7 cellular contexts compared by ENCODE assay signal in the genomic region with DNA sequence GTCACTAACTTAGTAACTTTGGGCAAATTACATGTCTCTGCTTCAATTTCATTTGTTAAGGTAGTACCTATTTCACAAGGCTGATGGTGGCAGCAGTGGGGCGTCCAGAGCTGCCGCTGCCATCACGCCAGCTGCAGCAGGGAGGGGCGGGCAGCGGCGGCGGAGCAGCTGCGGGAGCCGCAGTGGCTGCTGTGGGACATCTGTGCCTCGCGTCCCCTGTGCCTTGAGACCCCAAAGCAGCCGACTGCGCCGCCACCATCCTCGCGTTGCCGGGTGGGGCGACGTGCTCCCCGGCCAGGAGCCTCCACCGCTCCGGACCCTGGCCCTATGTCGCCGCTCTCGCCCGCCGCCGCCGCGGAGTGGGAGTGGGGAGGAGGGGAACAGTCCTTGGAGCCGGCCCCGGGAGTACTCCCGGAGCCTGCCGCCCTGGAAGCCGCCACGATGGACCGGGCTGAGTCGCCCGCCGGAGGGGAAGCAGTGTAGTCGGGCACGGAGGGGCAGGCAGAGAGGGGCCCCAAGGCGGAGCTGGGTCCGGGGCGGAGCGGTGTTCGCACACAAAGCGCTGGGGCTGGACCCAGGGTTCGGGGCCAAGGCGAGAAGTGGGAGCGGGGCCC. TPM values are rescaled to one million over a fixed set of nuclear protein-coding genes. Genes with fewer than 3 reads are reported as not detected.
DNase-seq lines count a peak whose midpoint lies in the region; ATAC-seq, FAIRE-seq and TF ChIP-seq lines count a peak whose summit lies in the region.

No MANE protein-coding gene starts in this region.

- POLR2A ChIA-PET in K562 (lab: Yijun Ruan, JAX) = interaction anchor here (1.4 kb wide), 1 partner anchor 15 kb away, joined by 3 read pairs; no protein-coding TSS in a partner anchor

- DNase-seq in HuH-7 (ENCODE audit: low spot score) = peak; percentile 71
- peak; percentile 90 for DNase-seq in SW480 (ENCODE audit: low spot score)
- no peak for DNase-seq in K562 (ENCODE audit: extremely low read depth in 1 of 4, low spot score in 3 of 4)
- peak in 48 of 51 donors; percentile 13 to 83 (median 61) for DNase-seq in hypothalamus (lab: John Stamatoyannopoulos, UW)
- peak; percentile 17 for DNase-seq in pulmonary artery endothelial cell (ENCODE audit: low read depth, low spot score)

- BruUV-seq in K562 (replicated peaks; lab: Mats Ljungman, UMichigan) = no TSS peak

- intact Hi-C loops in K562 (cut with micrococcal nuclease) = no loop called here

- WGBS in K562 (ENCODE audit: insufficient coverage, low coverage, missing lambda C conversion rate) = 25% methylated on average over 10 of the region's 51 CpGs

- H3K36me3 ChIP-seq in K562 (ENCODE audit: control insufficient read depth, insufficient read depth, low read length) = no peaks in the 10 kb centered on the region

- H3K9ac ChIP-seq in K562 (ENCODE audit: insufficient read depth in 1 of 2, low read depth in 2 of 2, low read length in 2 of 2) = no peak overlapping the region

- no peaks in the 10 kb centered on the region for H4K20me1 ChIP-seq in K562 (replicated peaks; ENCODE audit: control insufficient read depth, insufficient read depth, low read length)

- H3K9me1 ChIP-seq in K562 (ENCODE audit: control insufficient read depth, insufficient read depth, low read length) = no peaks in the 10 kb centered on the region

- H3K4me2 ChIP-seq in K562 (ENCODE audit: insufficient read depth, low read length) = no peak overlapping the region

- no peak for FAIRE-seq in K562 (lab: Jason Lieb, UNC)

- H3K4me3 ChIP-seq in K562 = no peak overlapping the region

- TF ChIP-seq EP300 in K562 (IDR thresholded peaks at IDR 0.05; ENCODE audit: low read length) = no peak

- ATAC-seq in GM18520 (IDR thresholded peaks at IDR 0.05; ENCODE audit: unreplicated experiment) = peak; percentile 58
- ATAC-seq in K562 = no peak; the same call in 2 of the 3 replicates
- ATAC-seq in GM19455 (IDR thresholded peaks at IDR 0.05; ENCODE audit: unreplicated experiment) = no peak

- H3K27me3 ChIP-seq in K562 (ENCODE audit: control insufficient read depth in 2 of 2, insufficient read depth in 2 of 2, low read length in 2 of 2) = peaks cover 0 to 23% of the 10 kb centered on the region in 2 experiments; a peak in 4 of 5 replicates

- in situ Hi-C loops in K562 (cut with MboI) = no loop called here

- CTCF ChIA-PET in K562 (lab: Yijun Ruan, JAX; ENCODE audit: low intra/inter-chr PET ratio) = no interaction called here

- no peaks in the 10 kb centered on the region for H3K79me2 ChIP-seq in K562 (ENCODE audit: control insufficient read depth, insufficient read depth, low read length)

- TF ChIP-seq POLR2A in K562 (conservative IDR thresholded peaks at IDR 0.05) = no peak

- H3K27ac ChIP-seq in K562 (ENCODE audit: extremely low read depth, low read depth, low read length) = no peak overlapping the region

- no peak overlapping the region for H2AFZ ChIP-seq in K562 (ENCODE audit: low read depth, low read length)

- H3K4me1 ChIP-seq in K562 (replicated peaks in 1 of 2; ENCODE audit: control insufficient read depth in 2 of 2, insufficient read depth in 2 of 2, low read length in 2 of 2) = peaks cover 0 to 9% of the 10 kb centered on the region in 2 experiments; a peak in 2 of 5 replicates

- peak in 1 of 3 experiments; percentile 10; a peak in 1 of 6 replicates for TF ChIP-seq CTCF in K562 (IDR thresholded peaks at IDR 0.05 in 2 of 3, conservative IDR thresholded peaks at IDR 0.05 in 1 of 3; ENCODE audit: insufficient read depth in 2 of 3, low read depth in 1 of 3, low read length in 3 of 3)

- no peak; a peak in 1 of 4 replicates for TF ChIP-seq RAD21 in K562 (CRISPR knock-in tag; conservative IDR thresholded peaks at IDR 0.05 in 1 of 2, IDR thresholded peaks at IDR 0.05 in 1 of 2)

- H3K9me3 ChIP-seq in K562 (replicated peaks; ENCODE audit: control insufficient read depth, insufficient read depth, low read depth, low read length) = no peaks in the 10 kb centered on the region

TF ChIP-seq in K562, 482 proteins besides CTCF, POLR2A, EP300 and RAD21 (continues in another document):
- TF ChIP-seq ZNF311 (CRISPR knock-in tag; IDR thresholded peaks at IDR 0.05) = no peak
- TF ChIP-seq, protein P1, sequence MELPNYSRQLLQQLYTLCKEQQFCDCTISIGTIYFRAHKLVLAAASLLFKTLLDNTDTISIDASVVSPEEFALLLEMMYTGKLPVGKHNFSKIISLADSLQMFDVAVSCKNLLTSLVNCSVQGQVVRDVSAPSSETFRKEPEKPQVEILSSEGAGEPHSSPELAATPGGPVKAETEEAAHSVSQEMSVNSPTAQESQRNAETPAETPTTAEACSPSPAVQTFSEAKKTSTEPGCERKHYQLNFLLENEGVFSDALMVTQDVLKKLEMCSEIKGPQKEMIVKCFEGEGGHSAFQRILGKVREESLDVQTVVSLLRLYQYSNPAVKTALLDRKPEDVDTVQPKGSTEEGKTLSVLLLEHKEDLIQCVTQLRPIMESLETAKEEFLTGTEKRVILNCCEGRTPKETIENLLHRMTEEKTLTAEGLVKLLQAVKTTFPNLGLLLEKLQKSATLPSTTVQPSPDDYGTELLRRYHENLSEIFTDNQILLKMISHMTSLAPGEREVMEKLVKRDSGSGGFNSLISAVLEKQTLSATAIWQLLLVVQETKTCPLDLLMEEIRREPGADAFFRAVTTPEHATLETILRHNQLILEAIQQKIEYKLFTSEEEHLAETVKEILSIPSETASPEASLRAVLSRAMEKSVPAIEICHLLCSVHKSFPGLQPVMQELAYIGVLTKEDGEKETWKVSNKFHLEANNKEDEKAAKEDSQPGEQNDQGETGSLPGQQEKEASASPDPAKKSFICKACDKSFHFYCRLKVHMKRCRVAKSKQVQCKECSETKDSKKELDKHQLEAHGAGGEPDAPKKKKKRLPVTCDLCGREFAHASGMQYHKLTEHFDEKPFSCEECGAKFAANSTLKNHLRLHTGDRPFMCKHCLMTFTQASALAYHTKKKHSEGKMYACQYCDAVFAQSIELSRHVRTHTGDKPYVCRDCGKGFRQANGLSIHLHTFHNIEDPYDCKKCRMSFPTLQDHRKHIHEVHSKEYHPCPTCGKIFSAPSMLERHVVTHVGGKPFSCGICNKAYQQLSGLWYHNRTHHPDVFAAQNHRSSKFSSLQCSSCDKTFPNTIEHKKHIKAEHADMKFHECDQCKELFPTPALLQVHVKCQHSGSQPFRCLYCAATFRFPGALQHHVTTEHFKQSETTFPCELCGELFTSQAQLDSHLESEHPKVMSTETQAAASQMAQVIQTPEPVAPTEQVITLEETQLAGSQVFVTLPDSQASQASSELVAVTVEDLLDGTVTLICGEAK (IDR thresholded peaks at IDR 0.05) = no peak
- TF ChIP-seq, protein P1 (CRISPR knock-in tag; IDR thresholded peaks at IDR 0.05) = no peak

RNA-seq across cellular contexts. Expression of a gene that starts 51.4 kb away (rescaled TPM):
- not detected in 2 replicates for total RNA-seq in K562 (2011; cell fraction: chromatin; rRNA removed; ENCODE audit: low replicate concordance)
- total RNA-seq in K562 (2011; cell fraction: nucleolus; rRNA removed) = not detected in 2 replicates
- not detected in 2 replicates for total RNA-seq in K562 (2011; cell fraction: nucleoplasm; rRNA removed)
- total RNA-seq in K562 (2014; rRNA removed) (not detected in 2 replicates), K562 (2014; rRNA removed; fragmentation: Illumina TruSeq; extraction: Trizol) (not detected in 2 replicates), K562 (2015; rRNA removed; fragmentation: Illumina TruSeq; extraction: Trizol) (not detected in 2 replicates), K562 (2021) (2.3 and 3.0 TPM in 2 replicates), pulmonary artery endothelial cell (0.63 and 1.4 TPM in 2 replicates)
- polyA plus RNA-seq in K562 (2011; rRNA removed) (not detected in 2 replicates), K562 (2014; fragmentation: Illumina TruSeq; extraction: Trizol) (not detected in 2 replicates), K562 (2014; fragmentation: Nextera tagmentation; extraction: Ambion mirVana) (under 1 TPM in 1 of 2 experiments, not detected in 1; 0.08 TPM), K562 (2014; rRNA removed) (not detected in 2 replicates)
- polyA plus RNA-seq in K562 (2011; cell fraction: cytosol; rRNA removed) = 0.30 TPM in 1 of 2 replicates, not detected in the other
- polyA plus RNA-seq in K562 (2011; cell fraction: nucleus; rRNA removed) = 0.14 TPM in 1 of 2 replicates, not detected in the other
- 0.22 TPM in 1 of 2 replicates, not detected in the other for polyA plus RNA-seq in K562 (2012)
- polyA minus RNA-seq in K562 (2011; rRNA and poly(A)+ RNA removed) = 0.24 TPM in 1 of 2 replicates, not detected in the other
- polyA minus RNA-seq in K562 (2011; cell fraction: cytosol; rRNA and poly(A)+ RNA removed) = 23.7 TPM in 1 of 2 replicates, not detected in the other
- polyA minus RNA-seq in K562 (2011; cell fraction: nucleus; rRNA and poly(A)+ RNA removed) = not detected in 2 replicates

Comparison
In these comparisons a context has a peak if more than half of its experiments do, and no peak if none do; other contexts are left out.
1. DNase-seq: peak in HuH-7 (single experiment), SW480 (single experiment), hypothalamus (48 of 51) and pulmonary artery endothelial cell (single experiment); none in K562 (0 of 4).